21 cellular contexts compared by ENCODE assay signal in genomic region chr10:125389648-125390047, GRCh38.
DNase-seq lines count a peak whose midpoint lies in the region; FAIRE-seq and TF ChIP-seq lines count a peak whose summit lies in the region.
"Had no signal": no experiment of that assay in that cellular context is flagged by ENCODE, and none has a peak within 500 bp of the region (broad histone marks: within the 10 kb centered on the region; RNA-seq: fewer than 3 reads in every experiment).

No MANE protein-coding gene starts in this region.

- no peak overlapping the region for H3K4me3 ChIP-seq in HEK293 (ENCODE audit: low read depth, low read length)
- H3K4me3 ChIP-seq: A549; BLaER1 treated with 17β-estradiol and CSF1 and Interleukin-3, amounts not matched to agents 10 nM and 100 nM had no signal

- peaks cover 2% of the 10 kb centered on the region for H3K9me3 ChIP-seq in HEK293 (ENCODE audit: control insufficient read depth, insufficient read depth, low read depth, low read length)

- no peak for DNase-seq in frontal cortex (ENCODE audit: low spot score in 2 of 2)
- DNase-seq in NCI-H1105 treated with DMSO at 0.1 percent for 48 hours (lab: John Stamatoyannopoulos, UW): no peak
- no peak for DNase-seq in GM13977 (ENCODE audit: low spot score)
- DNase-seq in stimulated activated CD8-positive, alpha-beta memory T cell treated with anti-CD3 and anti-CD28 coated beads, Interleukin-4, amount 100 ng/mL, for 48 hours: no peak
- DNase-seq: 8988T; AML-193; Caco-2; Calu3; CD4-positive, alpha-beta T cell; CD8-positive, alpha-beta T cell; DMS79 treated with DMSO at 0.1 percent for 48 hours; GF-D8 had no signal

- no peaks in the 10 kb centered on the region for H3K4me1 ChIP-seq in HEK293 (ENCODE audit: control insufficient read depth, insufficient read depth, low read length)
- H3K4me1 ChIP-seq: A549; BLaER1 treated with 17β-estradiol and CSF1 and Interleukin-3, amounts not matched to agents 10 nM and 100 nM; Caco-2 had no signal

- H3K27ac ChIP-seq in HEK293 (ENCODE audit: extremely low read depth, low read depth, low read length): no peak overlapping the region
- H3K27ac ChIP-seq: A549; BLaER1 treated with 17β-estradiol and CSF1 and Interleukin-3, amounts not matched to agents 10 nM and 100 nM; C4-2B had no signal

- POLR2A ChIA-PET in HEK293 (lab: Yijun Ruan, JAX): no interaction called here

- in situ Hi-C loops in GM13977 (cut with MboI; ENCODE audit: low pct_unique_long_range_greater_than_20kb, low sequenced_read_pairs, unreplicated experiment): no loop called here

- H3K36me3 ChIP-seq in HEK293 (ENCODE audit: control insufficient read depth in 2 of 2, insufficient read depth in 1 of 2, low read length in 2 of 2): no peaks in the 10 kb centered on the region

- no peak for TF ChIP-seq CTCF in HEK293 (tag by site-specific recombination; IDR thresholded peaks at IDR 0.05)
- no peak for TF ChIP-seq CTCF in GM13977 (IDR thresholded peaks at IDR 0.05; ENCODE audit: extremely low read depth, insufficient read depth, missing control alignments)

- CTCF ChIA-PET in HEK293 (lab: Yijun Ruan, JAX): no interaction called here

- FAIRE-seq in A204.1 (lab: Jason Lieb, UNC) (peak; percentile 19), frontal cortex (lab: Jason Lieb, UNC) (peak; percentile 23)
- FAIRE-seq: A549, D721Med, G401.6, GM12891, GM18507 had no signal

TF ChIP-seq in HEK293, 187 proteins besides CTCF, POLR2A, EP300 and RAD21:
- no peak for TF ChIP-seq ZNF132 (tag by site-specific recombination; IDR thresholded peaks at IDR 0.05; ENCODE audit: borderline replicate concordance)
- TF ChIP-seq SETDB1 (IDR thresholded peaks at IDR 0.05; ENCODE audit: insufficient read length, low read length): peak; percentile 91
